ENCODE assay signal across 12 cellular contexts in genomic region chr10:29630205-29631048, GRCh38. TPM values are rescaled to one million over a fixed set of nuclear protein-coding genes. Genes with fewer than 3 reads are reported as not detected.
A peak's percentile ranks its signal among the peaks of the same experiment; 100 is the strongest.
DNase-seq lines count a peak whose midpoint lies in the region; ATAC-seq and TF ChIP-seq lines count a peak whose summit lies in the region.
"Had no signal": no experiment of that assay in that cellular context is flagged by ENCODE, and none has a peak within 500 bp of the region (broad histone marks: within the 10 kb centered on the region; RNA-seq: fewer than 3 reads in every experiment).

No MANE protein-coding gene starts in this region.

- no peaks in the 10 kb centered on the region for H3K36me3 ChIP-seq in endodermal cell (ENCODE audit: control insufficient read depth, insufficient read depth, low read length)
- H3K36me3 ChIP-seq in GM23338 (ENCODE audit: insufficient read depth) = no peaks in the 10 kb centered on the region

- WGBS in endodermal cell (ENCODE audit: insufficient coverage in 1 of 2, insufficient read length in 1 of 2), 2 experiments = 96 to 98% methylated on average over 8 to 11 of the region's 11 CpGs

- TF ChIP-seq CTCF in endodermal cell (conservative IDR thresholded peaks at IDR 0.05) = no peak
- TF ChIP-seq CTCF in nephron progenitor cell (IDR thresholded peaks at IDR 0.05) = no peak
- no peak for TF ChIP-seq CTCF in GM23338 (conservative IDR thresholded peaks at IDR 0.05; ENCODE audit: low read depth in 2 of 2)

- peaks cover 23% of the 10 kb centered on the region for H3K4me1 Mint-ChIP-seq in endodermal cell
- peaks cover 41% of the 10 kb centered on the region for H3K4me1 Mint-ChIP-seq in nephron progenitor cell
- H3K4me1 Mint-ChIP-seq in GM23338 = peaks cover 34% of the 10 kb centered on the region
- H3K4me1 Mint-ChIP-seq: B cell had no signal

- H3K9me3 Mint-ChIP-seq in endodermal cell (no peaks in the 10 kb centered on the region), nephron progenitor cell (no peaks in the 10 kb centered on the region), GM23338 (no peaks in the 10 kb centered on the region)
- H3K9me3 Mint-ChIP-seq: activated naive CD8-positive, alpha-beta T cell treated with anti-CD3 and anti-CD28 coated beads, Interleukin-2, amount 10 ng/mL, durations not matched to agents 7 days and 5 days had no signal

- no peaks in the 10 kb centered on the region for H3F3A ChIP-seq in GM23338 (replicated peaks; ENCODE audit: low read depth)

- H3K27me3 ChIP-seq in endodermal cell (ENCODE audit: control insufficient read depth, insufficient read depth, low read length, poor library complexity, severe bottlenecking) (no peaks in the 10 kb centered on the region), GM23338 (ENCODE audit: insufficient read depth) (no peaks in the 10 kb centered on the region)

- H3K4me3 ChIP-seq in endodermal cell (ENCODE audit: low read length) (no peak overlapping the region), GM23338 (no peak overlapping the region)

- peak; percentile 73 to 80 for DNase-seq in AML-193 (lab: John Stamatoyannopoulos, UW)
- peak; percentile 92 for DNase-seq in MV-4-11 (lab: John Stamatoyannopoulos, UW)
- no peak for DNase-seq in endodermal cell
- DNase-seq in nephron progenitor cell = no peak
- no peak for DNase-seq in dedifferentiated amniotic fluid mesenchymal stem cell (ENCODE audit: extremely low spot score)
- DNase-seq in GM23338 (ENCODE audit: low spot score) = no peak
- no peak for DNase-seq in ureter (ENCODE audit: low spot score)
- DNase-seq: activated naive CD8-positive, alpha-beta T cell treated with anti-CD3 and anti-CD28 coated beads, Interleukin-2, amount 10 ng/mL, durations not matched to agents 7 days and 5 days; NCI-H1092 treated with DMSO at 0.1 percent for 48 hours; T-helper 1 cell had no signal

- peak overlapping the region; percentile 3 for H3K27ac Mint-ChIP-seq in endodermal cell
- peak overlapping the region; percentile 72 for H3K27ac Mint-ChIP-seq in nephron progenitor cell
- H3K27ac Mint-ChIP-seq in GM23338 = no peak overlapping the region; the same call in 1 of the 2 replicates
- H3K27ac Mint-ChIP-seq: activated naive CD8-positive, alpha-beta T cell treated with anti-CD3 and anti-CD28 coated beads, Interleukin-2, amount 10 ng/mL, durations not matched to agents 7 days and 5 days; B cell had no signal

- ATAC-seq in HG03045 (IDR thresholded peaks at IDR 0.05; ENCODE audit: unreplicated experiment) (no peak), GM23338 (no peak)

- H3K4me2 ChIP-seq in GM23338 = no peak overlapping the region

- H3K36me3 Mint-ChIP-seq in endodermal cell (ENCODE audit: low read depth) = peaks cover 11% of the 10 kb centered on the region
- peaks cover 15% of the 10 kb centered on the region for H3K36me3 Mint-ChIP-seq in nephron progenitor cell (ENCODE audit: low read depth)
- peaks cover 3% of the 10 kb centered on the region; the same call in 2 of the 3 replicates for H3K36me3 Mint-ChIP-seq in GM23338 (ENCODE audit: low read depth)
- H3K36me3 Mint-ChIP-seq: activated naive CD8-positive, alpha-beta T cell treated with anti-CD3 and anti-CD28 coated beads, Interleukin-2, amount 10 ng/mL, durations not matched to agents 7 days and 5 days had no signal

- peaks cover 11% of the 10 kb centered on the region for H3K4me1 ChIP-seq in endodermal cell (ENCODE audit: control insufficient read depth, insufficient read depth, low read length)
- H3K4me1 ChIP-seq in GM23338 (ENCODE audit: insufficient read depth) = peaks cover 22% of the 10 kb centered on the region

- no peaks in the 10 kb centered on the region for H3K79me2 ChIP-seq in GM23338 (replicated peaks; ENCODE audit: insufficient read depth)

- no peak overlapping the region for H3K9ac ChIP-seq in endodermal cell (ENCODE audit: extremely low read depth, low read length, poor library complexity, severe bottlenecking)

- no peak overlapping the region for H2AFZ ChIP-seq in GM23338

- H3K27me3 Mint-ChIP-seq in endodermal cell (ENCODE audit: insufficient read depth) = no peaks in the 10 kb centered on the region
- peaks cover 3% of the 10 kb centered on the region for H3K27me3 Mint-ChIP-seq in nephron progenitor cell (ENCODE audit: low read depth, poor library complexity)
- H3K27me3 Mint-ChIP-seq in GM23338 (ENCODE audit: insufficient read depth, low read depth, poor library complexity) = peaks cover 1% of the 10 kb centered on the region
- H3K27me3 Mint-ChIP-seq: activated naive CD8-positive, alpha-beta T cell treated with anti-CD3 and anti-CD28 coated beads, Interleukin-2, amount 10 ng/mL, durations not matched to agents 7 days and 5 days; B cell had no signal

- H3K27ac ChIP-seq in endodermal cell (ENCODE audit: low read depth, low read length) (no peak overlapping the region), GM23338 (ENCODE audit: low read depth) (no peak overlapping the region)

- H3K9me3 ChIP-seq in endodermal cell (ENCODE audit: control insufficient read depth, low read length) = no peaks in the 10 kb centered on the region

- H3K9me2 ChIP-seq in GM23338 (ENCODE audit: insufficient read depth) = no peaks in the 10 kb centered on the region

- H3K4me3 Mint-ChIP-seq in endodermal cell (no peak overlapping the region), nephron progenitor cell (no peak overlapping the region), GM23338 (no peak overlapping the region)
- H3K4me3 Mint-ChIP-seq: activated naive CD8-positive, alpha-beta T cell treated with anti-CD3 and anti-CD28 coated beads, Interleukin-2, amount 10 ng/mL, durations not matched to agents 7 days and 5 days; B cell had no signal

- H4K20me1 ChIP-seq in GM23338 (replicated peaks; ENCODE audit: insufficient read depth) = no peaks in the 10 kb centered on the region

TF ChIP-seq in GM23338, 12 proteins besides CTCF, POLR2A, EP300 and RAD21 (continues in another document):
- no peak for TF ChIP-seq REST (IDR thresholded peaks at IDR 0.05; ENCODE audit: unreplicated experiment)

RNA-seq across cellular contexts. Expression of gene SVIL, which starts 4.3 kb away (rescaled TPM):
- total RNA-seq in endodermal cell (10 to 100 TPM; 25.2 to 32.9 TPM), ureter (209 TPM)
- 21.7 TPM for polyA plus RNA-seq in endodermal cell (2013, experiment 1 of 2)
- polyA plus RNA-seq in endodermal cell (2013, experiment 2 of 2) = 17.3 TPM
- 7.8 and 8.8 TPM in 2 replicates for total RNA-seq in GM23338 (2014; rRNA removed; shearing (Covaris generic))
- 23.9 and 34.9 TPM in 2 replicates for polyA plus RNA-seq in GM23338 (2016; fragmentation: Nextera tagmentation; extraction: Ambion mirVana)

Comparison
In these comparisons a context has a peak if more than half of its experiments do, and no peak if none do; other contexts are left out.
1. DNase-seq: peak in AML-193 (2 of 2) and MV-4-11 (single experiment); none in endodermal cell (single experiment), nephron progenitor cell (single experiment), dedifferentiated amniotic fluid mesenchymal stem cell (single experiment), GM23338 (single experiment) and ureter (single experiment).